ENCODE assay signal across 1 cellular context in the genomic region with DNA sequence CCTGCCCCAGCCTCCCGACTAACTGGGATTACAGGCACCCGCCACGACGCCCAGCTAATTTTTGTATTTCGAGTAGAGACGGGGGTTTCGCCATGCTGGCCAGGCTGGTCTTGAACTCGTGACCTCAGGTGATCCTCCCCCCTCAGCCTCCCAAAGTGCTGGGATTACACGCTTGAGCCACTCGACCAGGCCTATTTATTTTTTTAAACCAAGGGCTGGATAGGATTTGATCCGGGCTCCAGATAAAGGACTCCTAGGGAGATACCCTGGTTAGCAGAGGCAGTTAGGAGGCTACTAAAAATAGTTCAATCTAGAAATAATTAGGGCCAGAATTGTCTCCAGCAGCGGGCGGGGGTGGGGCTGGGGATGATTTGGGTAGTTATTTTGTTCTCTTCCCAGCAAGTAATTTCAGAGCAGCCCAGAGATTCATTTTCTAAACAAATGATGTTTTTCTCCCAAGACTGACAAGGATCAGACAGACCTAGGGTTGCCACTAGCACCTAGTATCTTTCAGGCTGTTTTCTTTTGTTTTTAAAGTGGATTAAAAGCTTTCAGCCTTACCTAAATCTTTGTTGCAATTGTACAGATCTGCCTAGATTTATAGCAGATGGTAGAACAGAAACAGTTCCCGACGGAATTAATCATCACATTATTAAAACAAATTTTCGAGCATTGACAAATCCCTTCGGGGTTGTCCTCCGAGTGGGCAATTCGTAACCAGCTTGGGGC.
A peak's percentile ranks its signal among the peaks of the same experiment; 100 is the strongest.
TF ChIP-seq lines count a peak whose summit lies in the region.

No MANE protein-coding gene starts in this region.

TF ChIP-seq in GM12878, 131 proteins besides CTCF, POLR2A, EP300 and RAD21 (continued from another document):
- TF ChIP-seq, protein P1, sequence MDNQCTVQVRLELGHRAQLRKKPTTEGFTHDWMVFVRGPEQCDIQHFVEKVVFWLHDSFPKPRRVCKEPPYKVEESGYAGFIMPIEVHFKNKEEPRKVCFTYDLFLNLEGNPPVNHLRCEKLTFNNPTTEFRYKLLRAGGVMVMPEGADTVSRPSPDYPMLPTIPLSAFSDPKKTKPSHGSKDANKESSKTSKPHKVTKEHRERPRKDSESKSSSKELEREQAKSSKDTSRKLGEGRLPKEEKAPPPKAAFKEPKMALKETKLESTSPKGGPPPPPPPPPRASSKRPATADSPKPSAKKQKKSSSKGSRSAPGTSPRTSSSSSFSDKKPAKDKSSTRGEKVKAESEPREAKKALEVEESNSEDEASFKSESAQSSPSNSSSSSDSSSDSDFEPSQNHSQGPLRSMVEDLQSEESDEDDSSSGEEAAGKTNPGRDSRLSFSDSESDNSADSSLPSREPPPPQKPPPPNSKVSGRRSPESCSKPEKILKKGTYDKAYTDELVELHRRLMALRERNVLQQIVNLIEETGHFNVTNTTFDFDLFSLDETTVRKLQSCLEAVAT (IDR thresholded peaks at IDR 0.05), result peak; percentile 52; the same call in 1 of the 2 replicates
- TF ChIP-seq BMI1 (IDR thresholded peaks at IDR 0.05; ENCODE audit: borderline replicate concordance), result no peak
- no peak for TF ChIP-seq HCFC1 (IDR thresholded peaks at IDR 0.05; ENCODE audit: low read length)
- TF ChIP-seq GABPA (IDR thresholded peaks at IDR 0.05; ENCODE audit: low read depth), result no peak
TF ChIP-seq in GM12878: peak in this region for 3.
